ENCODE assay signal across 24 cellular contexts in genomic region chr2:204869142-204869823, GRCh38.
DNase-seq lines count a peak whose midpoint lies in the region; ATAC-seq and TF ChIP-seq lines count a peak whose summit lies in the region.
"Had no signal": no experiment of that assay in that cellular context is flagged by ENCODE, and none has a peak within 500 bp of the region (broad histone marks: within the 10 kb centered on the region; RNA-seq: fewer than 3 reads in every experiment).

No MANE protein-coding gene starts in this region.

- intact Hi-C loops in psoas muscle (cut with DNase I), result loop anchor here (10.0 kb wide), 2 partner anchors 174 to 544 kb away; no protein-coding TSS in a partner anchor

- peaks cover 10% of the 10 kb centered on the region for H3K4me1 ChIP-seq in HEK293 (ENCODE audit: control insufficient read depth, insufficient read depth, low read length)
- H3K4me1 ChIP-seq in psoas muscle, result peaks cover 24% of the 10 kb centered on the region
- H3K4me1 ChIP-seq: right lobe of liver had no signal

- H3K36me3 ChIP-seq in HEK293 (ENCODE audit: control insufficient read depth in 2 of 2, insufficient read depth in 1 of 2, low read length in 2 of 2) (no peaks in the 10 kb centered on the region), psoas muscle (ENCODE audit: insufficient read depth in 1 of 2, low read depth in 1 of 2) (no peaks in the 10 kb centered on the region)
- H3K36me3 ChIP-seq: ascending aorta, esophagus squamous epithelium, right lobe of liver had no signal

- TF ChIP-seq CTCF in HEK293 (tag by site-specific recombination; IDR thresholded peaks at IDR 0.05) (no peak), fibroblast of pulmonary artery (IDR thresholded peaks at IDR 0.05; ENCODE audit: low read length, missing control alignments) (no peak), psoas muscle (IDR thresholded peaks at IDR 0.05) (no peak)

- no peaks in the 10 kb centered on the region for H3K27me3 ChIP-seq in psoas muscle (ENCODE audit: insufficient read depth in 3 of 3, low read length in 2 of 3)
- H3K27me3 ChIP-seq: ascending aorta, esophagus squamous epithelium, right lobe of liver had no signal

- WGBS in psoas muscle, 3 donors, result 14 to 47% (median 23%) methylated on average over 3 of the region's 3 CpGs

- DNase-seq in astrocyte of the hippocampus (ENCODE audit: low read depth, low spot score) (peak; percentile 54), fibroblast of pulmonary artery (ENCODE audit: low read depth) (peak; percentile 20), psoas muscle (no peak), cerebellum (ENCODE audit: low spot score) (no peak)
- DNase-seq: activated CD4-positive, alpha-beta T cell treated with anti-CD3 and anti-CD28 coated beads, Interleukin-2, amount 50 U/mL, for 4 hours; activated CD4-positive, CD25-positive, alpha-beta regulatory T cell; activated CD8-positive, alpha-beta memory T cell treated with anti-CD3 and anti-CD28 coated beads, Interleukin-2, amount 50 U/mL, for 4 hours; endodermal cell; esophagus squamous epithelium; HCEC 1CT; mesendoderm; MM.1S; naive thymus-derived CD8-positive, alpha-beta T cell; NCI-H1436 treated with DMSO at 0.1 percent for 48 hours; NCI-H446 treated with DMSO at 0.1 percent for 48 hours; OCI-M1; right lobe of liver; trophoblast cell had no signal

- no peak overlapping the region for H3K4me3 ChIP-seq in HEK293 (ENCODE audit: low read depth, low read length)
- H3K4me3 ChIP-seq in fibroblast of pulmonary artery (replicated peaks; ENCODE audit: low read depth, low read length), result no peak overlapping the region
- no peak overlapping the region for H3K4me3 ChIP-seq in psoas muscle
- H3K4me3 ChIP-seq: ascending aorta, esophagus squamous epithelium, right lobe of liver had no signal

- H3K9me3 ChIP-seq in HEK293 (ENCODE audit: control insufficient read depth, insufficient read depth, low read depth, low read length) (no peaks in the 10 kb centered on the region), psoas muscle (no peaks in the 10 kb centered on the region)
- H3K9me3 ChIP-seq: esophagus squamous epithelium, right lobe of liver had no signal

- CTCF ChIA-PET in HEK293 (lab: Yijun Ruan, JAX), result interaction anchor here (0.6 to 1.9 kb wide), 3 partner anchors 610 to 943 kb away, joined by 5 to 6 read pairs (median 5); no protein-coding TSS in a partner anchor

- H3K27ac ChIP-seq in HEK293 (ENCODE audit: extremely low read depth, low read depth, low read length), result no peak overlapping the region
- H3K27ac ChIP-seq in psoas muscle, result no peak overlapping the region
- H3K27ac ChIP-seq: ascending aorta, esophagus squamous epithelium, right lobe of liver had no signal

- ATAC-seq in psoas muscle (peak in 3 of 4 donors; percentile 56 to 92 (median 68)), GM19324 (IDR thresholded peaks at IDR 0.05; ENCODE audit: low FRiP score, unreplicated experiment) (no peak), HG03039 (IDR thresholded peaks at IDR 0.05; ENCODE audit: unreplicated experiment) (no peak), HG03378 (IDR thresholded peaks at IDR 0.05; ENCODE audit: unreplicated experiment) (no peak)
- ATAC-seq: activated naive CD4-positive, alpha-beta T cell treated with anti-CD3 and anti-CD28 coated beads, Interleukin-2, amount 50 U/mL, for 72 hours; naive thymus-derived CD8-positive, alpha-beta T cell; right lobe of liver had no signal

- POLR2A ChIA-PET in HEK293 (lab: Yijun Ruan, JAX), result no interaction called here

TF ChIP-seq in HEK293, 187 proteins besides CTCF, POLR2A, EP300 and RAD21:
- TF ChIP-seq KLF16 (tag by site-specific recombination; IDR thresholded peaks at IDR 0.05), result no peak
- TF ChIP-seq ZNF549 (tag by site-specific recombination; IDR thresholded peaks at IDR 0.05), result no peak
- TF ChIP-seq SCRT1 (tag by site-specific recombination; IDR thresholded peaks at IDR 0.05; ENCODE audit: borderline replicate concordance), result no peak
- TF ChIP-seq HOXC10 (CRISPR knock-in tag; IDR thresholded peaks at IDR 0.05), result no peak
- peak; percentile 32; the same call in 1 of the 2 replicates for TF ChIP-seq ZBTB20 (tag by site-specific recombination; IDR thresholded peaks at IDR 0.05)
- no peak for TF ChIP-seq ZNF214 (tag by site-specific recombination; IDR thresholded peaks at IDR 0.05; ENCODE audit: borderline replicate concordance)
- TF ChIP-seq ZNF324 (tag by site-specific recombination; IDR thresholded peaks at IDR 0.05), result no peak
- TF ChIP-seq ZNF76 (tag by site-specific recombination; IDR thresholded peaks at IDR 0.05; ENCODE audit: borderline replicate concordance, low read depth), result no peak
- no peak for TF ChIP-seq ZNF677 (tag by site-specific recombination; IDR thresholded peaks at IDR 0.05)
TF ChIP-seq in HEK293: peak in this region for 1.

Comparison
In these comparisons a context has a peak if more than half of its experiments do, and no peak if none do; other contexts are left out.
1. DNase-seq: peak in astrocyte of the hippocampus (single experiment) and fibroblast of pulmonary artery (single experiment); none in psoas muscle (0 of 2) and cerebellum (single experiment).
2. ATAC-seq: peak in psoas muscle (3 of 4); none in GM19324 (single experiment), HG03039 (single experiment) and HG03378 (single experiment).